In the genomic region with DNA sequence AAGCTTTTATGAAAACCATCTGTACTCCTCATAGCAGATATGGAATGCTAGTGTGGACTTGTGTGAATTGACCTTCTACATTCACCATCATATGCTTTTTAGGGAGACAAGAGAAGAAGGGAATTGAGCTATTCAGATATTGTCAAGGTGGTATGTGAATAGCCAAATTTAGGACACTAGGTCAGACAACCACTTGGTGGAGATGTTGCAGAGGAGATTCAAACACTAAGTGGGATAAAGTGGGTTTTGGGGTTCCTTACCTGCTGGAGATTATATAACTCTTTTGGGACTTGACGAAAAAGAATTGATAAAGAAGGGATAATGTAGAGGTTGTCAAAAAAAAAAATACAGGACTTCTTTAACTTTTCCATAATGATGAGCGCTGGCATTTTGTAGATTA, we compare ENCODE assay signal across 19 cellular contexts.
DNase-seq lines count a peak whose midpoint lies in the region; ATAC-seq and TF ChIP-seq lines count a peak whose summit lies in the region.
"Had no signal": no experiment of that assay in that cellular context is flagged by ENCODE, and none has a peak within 500 bp of the region (broad histone marks: within the 10 kb centered on the region; RNA-seq: fewer than 3 reads in every experiment).

No MANE protein-coding gene starts in this region.

- no peak for ATAC-seq in GM23338
- no peak for ATAC-seq in GM18505 (IDR thresholded peaks at IDR 0.05; ENCODE audit: unreplicated experiment)
- ATAC-seq in HG02571 (IDR thresholded peaks at IDR 0.05; ENCODE audit: unreplicated experiment): no peak
- ATAC-seq: GM12878 had no signal

- H3K36me3 ChIP-seq in GM23338 (ENCODE audit: insufficient read depth): no peaks in the 10 kb centered on the region
- H3K36me3 ChIP-seq in neural progenitor cell: no peaks in the 10 kb centered on the region

- TF ChIP-seq POLR2A in GM18505 (IDR thresholded peaks at IDR 0.05; ENCODE audit: borderline replicate concordance, extremely low read depth, insufficient read depth, insufficient read length): no peak

- H3K4me1 Mint-ChIP-seq in GM23338: no peaks in the 10 kb centered on the region
- H3K4me1 Mint-ChIP-seq in neural progenitor cell: no peaks in the 10 kb centered on the region

- H2AFZ ChIP-seq in GM23338: no peak overlapping the region
- no peak overlapping the region for H2AFZ ChIP-seq in neural progenitor cell (replicated peaks)

- H3K79me2 ChIP-seq in GM23338 (replicated peaks; ENCODE audit: insufficient read depth) (no peaks in the 10 kb centered on the region), neural progenitor cell (ENCODE audit: low read depth) (no peaks in the 10 kb centered on the region)

- H3K9me3 ChIP-seq in neural progenitor cell (ENCODE audit: low read depth): no peaks in the 10 kb centered on the region

- H3K4me3 Mint-ChIP-seq in GM23338 (no peak overlapping the region), neural progenitor cell (no peak overlapping the region)
- H3K4me3 Mint-ChIP-seq: CD4-positive, alpha-beta T cell had no signal

- no peaks in the 10 kb centered on the region for H3K27me3 Mint-ChIP-seq in GM23338 (ENCODE audit: insufficient read depth, low read depth, poor library complexity)
- H3K27me3 Mint-ChIP-seq in neural progenitor cell (ENCODE audit: insufficient read depth, low read depth): no peaks in the 10 kb centered on the region
- H3K27me3 Mint-ChIP-seq: CD4-positive, alpha-beta T cell had no signal

- H3K36me3 Mint-ChIP-seq in GM23338 (ENCODE audit: low read depth) (no peaks in the 10 kb centered on the region), neural progenitor cell (no peaks in the 10 kb centered on the region)

- no peaks in the 10 kb centered on the region for H3F3A ChIP-seq in GM23338 (replicated peaks; ENCODE audit: low read depth)
- H3F3A ChIP-seq in neural progenitor cell (ENCODE audit: low read depth): no peaks in the 10 kb centered on the region

- H3K9ac ChIP-seq in neural progenitor cell: no peak overlapping the region

- H3K4me2 ChIP-seq in GM23338: no peak overlapping the region
- no peak overlapping the region for H3K4me2 ChIP-seq in neural progenitor cell

- no peak overlapping the region for H3K4me3 ChIP-seq in GM23338
- H3K4me3 ChIP-seq in neural progenitor cell: no peak overlapping the region
- H3K4me3 ChIP-seq: GM12878 had no signal

- H3K27ac Mint-ChIP-seq in GM23338: no peak overlapping the region
- no peak overlapping the region for H3K27ac Mint-ChIP-seq in neural progenitor cell
- H3K27ac Mint-ChIP-seq: CD4-positive, alpha-beta T cell had no signal

- TF ChIP-seq CTCF in GM23338 (conservative IDR thresholded peaks at IDR 0.05; ENCODE audit: low read depth in 2 of 2) (peak; percentile 45 to 61), LNCAP (IDR thresholded peaks at IDR 0.05) (0 out of 2 replicates have a peak, but pooled peaks have one; percentile 20), VCaP (conservative IDR thresholded peaks at IDR 0.05) (0 out of 2 replicates have a peak, but pooled peaks have one; percentile 14), neural progenitor cell (IDR thresholded peaks at IDR 0.05) (peak; percentile 29)

- H3K27me3 ChIP-seq in GM23338 (ENCODE audit: insufficient read depth) (no peaks in the 10 kb centered on the region), neural progenitor cell (no peaks in the 10 kb centered on the region)

- no peaks in the 10 kb centered on the region for H3K9me3 Mint-ChIP-seq in GM23338
- no peaks in the 10 kb centered on the region for H3K9me3 Mint-ChIP-seq in neural progenitor cell

- no peaks in the 10 kb centered on the region for H4K20me1 ChIP-seq in GM23338 (replicated peaks; ENCODE audit: insufficient read depth)
- H4K20me1 ChIP-seq in neural progenitor cell (ENCODE audit: low read depth): no peaks in the 10 kb centered on the region

- peak; percentile 16 for DNase-seq in GM23338 (ENCODE audit: low spot score)
- no peak for DNase-seq in neural progenitor cell (ENCODE audit: low spot score)
- no peak for DNase-seq in globus pallidus (ENCODE audit: low spot score)
- DNase-seq: CD4-positive, alpha-beta T cell; COR-L47; DMS 273 treated with DMSO at 0.1 percent for 48 hours; DND-41; GOT3; NCI-H1694 treated with DMSO at 0.1 percent for 48 hours; NCI-H2081 treated with DMSO at 0.1 percent for 48 hours; NCI-H510A treated with DMSO at 0.1 percent for 48 hours; NCI-H82; SIG-M5 had no signal

- no peak overlapping the region for H3K27ac ChIP-seq in GM23338 (ENCODE audit: low read depth)
- no peak overlapping the region for H3K27ac ChIP-seq in VCaP
- no peak overlapping the region for H3K27ac ChIP-seq in neural progenitor cell
- H3K27ac ChIP-seq: RWPE1 had no signal

- no peaks in the 10 kb centered on the region for H3K9me2 ChIP-seq in GM23338 (ENCODE audit: insufficient read depth)

- H3K4me1 ChIP-seq in GM23338 (ENCODE audit: insufficient read depth) (no peaks in the 10 kb centered on the region), neural progenitor cell (no peaks in the 10 kb centered on the region)

TF ChIP-seq in GM23338, 12 proteins besides CTCF, POLR2A, EP300 and RAD21 (continues in another document):
- TF ChIP-seq JUNB (IDR thresholded peaks at IDR 0.05; ENCODE audit: unreplicated experiment) (no peak), CREB1 (CRISPR knock-in tag; IDR thresholded peaks at IDR 0.05; ENCODE audit: low read depth) (no peak), ZNF331 (CRISPR knock-in tag; IDR thresholded peaks at IDR 0.05; ENCODE audit: low read depth) (no peak), ZNF114 (CRISPR knock-in tag; IDR thresholded peaks at IDR 0.05) (no peak), EZH2phosphoT487 (IDR thresholded peaks at IDR 0.05; ENCODE audit: unreplicated experiment) (no peak), NANOG (IDR thresholded peaks at IDR 0.05; ENCODE audit: borderline replicate concordance) (no peak)
- TF ChIP-seq, protein P1, sequence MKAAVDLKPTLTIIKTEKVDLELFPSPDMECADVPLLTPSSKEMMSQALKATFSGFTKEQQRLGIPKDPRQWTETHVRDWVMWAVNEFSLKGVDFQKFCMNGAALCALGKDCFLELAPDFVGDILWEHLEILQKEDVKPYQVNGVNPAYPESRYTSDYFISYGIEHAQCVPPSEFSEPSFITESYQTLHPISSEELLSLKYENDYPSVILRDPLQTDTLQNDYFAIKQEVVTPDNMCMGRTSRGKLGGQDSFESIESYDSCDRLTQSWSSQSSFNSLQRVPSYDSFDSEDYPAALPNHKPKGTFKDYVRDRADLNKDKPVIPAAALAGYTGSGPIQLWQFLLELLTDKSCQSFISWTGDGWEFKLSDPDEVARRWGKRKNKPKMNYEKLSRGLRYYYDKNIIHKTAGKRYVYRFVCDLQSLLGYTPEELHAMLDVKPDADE (IDR thresholded peaks at IDR 0.05): no peak
- TF ChIP-seq, protein P2, sequence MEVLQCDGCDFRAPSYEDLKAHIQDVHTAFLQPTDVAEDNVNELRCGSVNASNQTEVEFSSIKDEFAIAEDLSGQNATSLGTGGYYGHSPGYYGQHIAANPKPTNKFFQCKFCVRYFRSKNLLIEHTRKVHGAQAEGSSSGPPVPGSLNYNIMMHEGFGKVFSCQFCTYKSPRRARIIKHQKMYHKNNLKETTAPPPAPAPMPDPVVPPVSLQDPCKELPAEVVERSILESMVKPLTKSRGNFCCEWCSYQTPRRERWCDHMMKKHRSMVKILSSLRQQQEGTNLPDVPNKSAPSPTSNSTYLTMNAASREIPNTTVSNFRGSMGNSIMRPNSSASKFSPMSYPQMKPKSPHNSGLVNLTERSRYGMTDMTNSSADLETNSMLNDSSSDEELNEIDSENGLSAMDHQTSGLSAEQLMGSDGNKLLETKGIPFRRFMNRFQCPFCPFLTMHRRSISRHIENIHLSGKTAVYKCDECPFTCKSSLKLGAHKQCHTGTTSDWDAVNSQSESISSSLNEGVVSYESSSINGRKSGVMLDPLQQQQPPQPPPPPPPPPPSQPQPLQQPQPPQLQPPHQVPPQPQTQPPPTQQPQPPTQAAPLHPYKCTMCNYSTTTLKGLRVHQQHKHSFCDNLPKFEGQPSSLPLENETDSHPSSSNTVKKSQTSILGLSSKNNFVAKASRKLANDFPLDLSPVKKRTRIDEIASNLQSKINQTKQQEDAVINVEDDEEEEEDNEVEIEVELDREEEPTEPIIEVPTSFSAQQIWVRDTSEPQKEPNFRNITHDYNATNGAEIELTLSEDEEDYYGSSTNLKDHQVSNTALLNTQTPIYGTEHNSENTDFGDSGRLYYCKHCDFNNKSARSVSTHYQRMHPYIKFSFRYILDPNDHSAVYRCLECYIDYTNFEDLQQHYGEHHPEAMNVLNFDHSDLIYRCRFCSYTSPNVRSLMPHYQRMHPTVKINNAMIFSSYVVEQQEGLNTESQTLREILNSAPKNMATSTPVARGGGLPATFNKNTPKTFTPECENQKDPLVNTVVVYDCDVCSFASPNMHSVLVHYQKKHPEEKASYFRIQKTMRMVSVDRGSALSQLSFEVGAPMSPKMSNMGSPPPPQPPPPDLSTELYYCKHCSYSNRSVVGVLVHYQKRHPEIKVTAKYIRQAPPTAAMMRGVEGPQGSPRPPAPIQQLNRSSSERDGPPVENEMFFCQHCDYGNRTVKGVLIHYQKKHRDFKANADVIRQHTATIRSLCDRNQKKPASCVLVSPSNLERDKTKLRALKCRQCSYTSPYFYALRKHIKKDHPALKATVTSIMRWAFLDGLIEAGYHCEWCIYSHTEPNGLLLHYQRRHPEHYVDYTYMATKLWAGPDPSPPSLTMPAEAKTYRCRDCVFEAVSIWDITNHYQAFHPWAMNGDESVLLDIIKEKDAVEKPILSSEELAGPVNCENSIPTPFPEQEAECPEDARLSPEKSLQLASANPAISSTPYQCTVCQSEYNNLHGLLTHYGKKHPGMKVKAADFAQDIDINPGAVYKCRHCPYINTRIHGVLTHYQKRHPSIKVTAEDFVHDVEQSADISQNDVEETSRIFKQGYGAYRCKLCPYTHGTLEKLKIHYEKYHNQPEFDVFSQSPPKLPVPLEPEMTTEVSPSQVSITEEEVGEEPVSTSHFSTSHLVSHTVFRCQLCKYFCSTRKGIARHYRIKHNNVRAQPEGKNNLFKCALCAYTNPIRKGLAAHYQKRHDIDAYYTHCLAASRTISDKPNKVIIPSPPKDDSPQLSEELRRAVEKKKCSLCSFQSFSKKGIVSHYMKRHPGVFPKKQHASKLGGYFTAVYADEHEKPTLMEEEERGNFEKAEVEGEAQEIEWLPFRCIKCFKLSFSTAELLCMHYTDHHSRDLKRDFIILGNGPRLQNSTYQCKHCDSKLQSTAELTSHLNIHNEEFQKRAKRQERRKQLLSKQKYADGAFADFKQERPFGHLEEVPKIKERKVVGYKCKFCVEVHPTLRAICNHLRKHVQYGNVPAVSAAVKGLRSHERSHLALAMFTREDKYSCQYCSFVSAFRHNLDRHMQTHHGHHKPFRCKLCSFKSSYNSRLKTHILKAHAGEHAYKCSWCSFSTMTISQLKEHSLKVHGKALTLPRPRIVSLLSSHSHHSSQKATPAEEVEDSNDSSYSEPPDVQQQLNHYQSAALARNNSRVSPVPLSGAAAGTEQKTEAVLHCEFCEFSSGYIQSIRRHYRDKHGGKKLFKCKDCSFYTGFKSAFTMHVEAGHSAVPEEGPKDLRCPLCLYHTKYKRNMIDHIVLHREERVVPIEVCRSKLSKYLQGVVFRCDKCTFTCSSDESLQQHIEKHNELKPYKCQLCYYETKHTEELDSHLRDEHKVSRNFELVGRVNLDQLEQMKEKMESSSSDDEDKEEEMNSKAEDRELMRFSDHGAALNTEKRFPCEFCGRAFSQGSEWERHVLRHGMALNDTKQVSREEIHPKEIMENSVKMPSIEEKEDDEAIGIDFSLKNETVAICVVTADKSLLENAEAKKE (CRISPR knock-in tag; IDR thresholded peaks at IDR 0.05): no peak
